In the genomic region with DNA sequence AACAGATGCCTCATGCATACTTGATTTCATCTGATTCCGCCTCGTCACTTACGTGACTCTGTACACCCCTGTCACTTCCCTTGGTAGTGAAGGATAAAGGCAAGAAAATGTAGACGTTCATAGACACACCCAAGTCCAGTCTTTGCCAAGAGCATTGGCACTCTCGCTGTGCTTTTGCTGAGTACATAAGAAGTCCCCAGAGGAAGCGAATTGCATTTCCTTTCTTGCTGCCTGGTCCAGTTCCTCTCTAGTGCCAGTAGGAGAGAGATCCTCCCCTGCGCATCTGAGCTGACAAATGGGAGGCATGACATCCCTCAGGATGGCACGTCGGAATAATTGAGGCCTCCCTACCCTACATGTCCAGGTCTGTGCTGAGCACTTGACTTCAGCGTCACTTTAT, we compare ENCODE assay signal across 1 cellular context.
TF ChIP-seq lines count a peak whose summit lies in the region.

No MANE protein-coding gene starts in this region.

TF ChIP-seq in H1, 55 proteins besides CTCF, POLR2A, EP300 and RAD21 (continued from another document):
- TF ChIP-seq, protein P1, sequence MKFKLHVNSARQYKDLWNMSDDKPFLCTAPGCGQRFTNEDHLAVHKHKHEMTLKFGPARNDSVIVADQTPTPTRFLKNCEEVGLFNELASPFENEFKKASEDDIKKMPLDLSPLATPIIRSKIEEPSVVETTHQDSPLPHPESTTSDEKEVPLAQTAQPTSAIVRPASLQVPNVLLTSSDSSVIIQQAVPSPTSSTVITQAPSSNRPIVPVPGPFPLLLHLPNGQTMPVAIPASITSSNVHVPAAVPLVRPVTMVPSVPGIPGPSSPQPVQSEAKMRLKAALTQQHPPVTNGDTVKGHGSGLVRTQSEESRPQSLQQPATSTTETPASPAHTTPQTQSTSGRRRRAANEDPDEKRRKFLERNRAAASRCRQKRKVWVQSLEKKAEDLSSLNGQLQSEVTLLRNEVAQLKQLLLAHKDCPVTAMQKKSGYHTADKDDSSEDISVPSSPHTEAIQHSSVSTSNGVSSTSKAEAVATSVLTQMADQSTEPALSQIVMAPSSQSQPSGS (IDR thresholded peaks at IDR 0.05; ENCODE audit: low read length), result no peak
- no peak for TF ChIP-seq CHD2 (IDR thresholded peaks at IDR 0.05; ENCODE audit: low read length)
